In genomic region chr11:114438303-114438702, GRCh38 we compare ENCODE assay signal across 12 cellular contexts. TPM values are rescaled to one million over a fixed set of nuclear protein-coding genes. Genes with fewer than 3 reads are reported as not detected.
A peak's percentile ranks its signal among the peaks of the same experiment; 100 is the strongest.
DNase-seq lines count a peak whose midpoint lies in the region; TF ChIP-seq lines count a peak whose summit lies in the region.
"Had no signal": no experiment of that assay in that cellular context is flagged by ENCODE, and none has a peak within 500 bp of the region (broad histone marks: within the 10 kb centered on the region; RNA-seq: fewer than 3 reads in every experiment).

No MANE protein-coding gene starts in this region.

- no peak overlapping the region for H3K4me3 ChIP-seq in CD4-positive, alpha-beta memory T cell (ENCODE audit: low read length in 2 of 2)
- H3K4me3 ChIP-seq in Loucy (ENCODE audit: low read length, poor library complexity, severe bottlenecking) (no peak overlapping the region), epithelial cell of esophagus (ENCODE audit: low read length) (no peak overlapping the region), mesendoderm (ENCODE audit: low read length) (no peak overlapping the region)

- H3K27me3 ChIP-seq in CD4-positive, alpha-beta memory T cell (ENCODE audit: insufficient read depth, low read length), result no peaks in the 10 kb centered on the region
- H3K27me3 ChIP-seq in Loucy (ENCODE audit: insufficient read depth, low read length, poor library complexity, severe bottlenecking), result no peaks in the 10 kb centered on the region
- H3K27me3 ChIP-seq in mesendoderm (ENCODE audit: insufficient read depth, low read length, poor library complexity), result no peaks in the 10 kb centered on the region
- H3K27me3 ChIP-seq: heart left ventricle, pancreas, suprapubic skin had no signal

- peaks cover 7 to 11% of the 10 kb centered on the region in 2 donors for H3K36me3 Mint-ChIP-seq in CD4-positive, alpha-beta memory T cell
- peaks cover under 1% of the 10 kb centered on the region for H3K36me3 Mint-ChIP-seq in chondrocyte (ENCODE audit: low read depth)

- H4K8ac ChIP-seq in mesendoderm (ENCODE audit: low read depth, low read length), result no peak overlapping the region

- peaks cover 32% of the 10 kb centered on the region for H3K4me1 ChIP-seq in CD4-positive, alpha-beta memory T cell (ENCODE audit: insufficient read depth, low read length)
- H3K4me1 ChIP-seq in Loucy (ENCODE audit: insufficient read depth, low read length, poor library complexity, severe bottlenecking) (peaks cover 34% of the 10 kb centered on the region), mesendoderm (ENCODE audit: control insufficient read depth, low read depth, low read length) (peaks cover 3% of the 10 kb centered on the region)

- peak overlapping the region in 6 of 8 donors; percentile 5 to 99 (median 96) for H3K4me3 Mint-ChIP-seq in CD4-positive, alpha-beta memory T cell
- no peak overlapping the region for H3K4me3 Mint-ChIP-seq in chondrocyte (ENCODE audit: unreplicated experiment)

- peak overlapping the region; percentile 99 for H3K4me2 ChIP-seq in Loucy (ENCODE audit: low read depth, low read length, poor library complexity, severe bottlenecking)
- H3K4me2 ChIP-seq in mesendoderm (ENCODE audit: low read length), result peak overlapping the region; percentile 11

- H3K56ac ChIP-seq in mesendoderm (ENCODE audit: low read length), result no peak overlapping the region

- H2AFZ ChIP-seq in Loucy (ENCODE audit: low read length), result peak overlapping the region; percentile 99; the same call in 1 of the 2 replicates

- no peak overlapping the region for H2BK5ac ChIP-seq in mesendoderm (ENCODE audit: low read length)

- peak overlapping the region; percentile 51 for H3K18ac ChIP-seq in mesendoderm (ENCODE audit: low read length)

- WGBS in mesendoderm (ENCODE audit: extremely low coverage, insufficient coverage, low lambda C conversion rate), result no CpG with 5 or more reads among the region's 6 CpGs

- no peaks in the 10 kb centered on the region for H3F3A ChIP-seq in Loucy (ENCODE audit: low read depth)

- H3K9ac ChIP-seq in Loucy (ENCODE audit: low read depth, low read length, poor library complexity, severe bottlenecking) (no peak overlapping the region), mesendoderm (ENCODE audit: low read length) (peak overlapping the region; percentile 7)

- TF ChIP-seq CTCF in Loucy (conservative IDR thresholded peaks at IDR 0.05; ENCODE audit: low read length) (no peak), epithelial cell of esophagus (IDR thresholded peaks at IDR 0.05; ENCODE audit: insufficient read depth, low read depth, low read length, missing control alignments) (no peak), chondrocyte (IDR thresholded peaks at IDR 0.05) (no peak)

- peak overlapping the region in 1 of 7 donors; percentile 97 for H3K27ac Mint-ChIP-seq in CD4-positive, alpha-beta memory T cell
- H3K27ac Mint-ChIP-seq in chondrocyte (ENCODE audit: unreplicated experiment), result no peak overlapping the region

- H3K27me3 Mint-ChIP-seq in CD4-positive, alpha-beta memory T cell, result peaks cover 0 to 2% of the 10 kb centered on the region in 2 donors
- H3K27me3 Mint-ChIP-seq in chondrocyte (ENCODE audit: low read depth), result no peaks in the 10 kb centered on the region

- H2BK15ac ChIP-seq in mesendoderm (replicated peaks; ENCODE audit: low read depth), result peak overlapping the region; percentile 96

- H4K5ac ChIP-seq in mesendoderm (ENCODE audit: low read length), result no peak overlapping the region

- no peak overlapping the region for H3K23ac ChIP-seq in mesendoderm (ENCODE audit: low read length)

- no peak overlapping the region for H2AK5ac ChIP-seq in mesendoderm (ENCODE audit: low read length)

- no peak overlapping the region for H2BK120ac ChIP-seq in mesendoderm (ENCODE audit: low read depth, low read length)

- H3K9me3 Mint-ChIP-seq in CD4-positive, alpha-beta memory T cell, result no peaks in the 10 kb centered on the region
- H3K9me3 Mint-ChIP-seq in chondrocyte (ENCODE audit: low read depth), result no peaks in the 10 kb centered on the region

- intact Hi-C loops in CD4-positive, alpha-beta memory T cell (cut with micrococcal nuclease), result loop anchor here (5.0 kb wide), 2 partner anchors 276 to 561 kb away; partner anchors contain the start of gene USP28

- no peaks in the 10 kb centered on the region for H3K36me3 ChIP-seq in CD4-positive, alpha-beta memory T cell (ENCODE audit: insufficient read depth, low read length)
- H3K36me3 ChIP-seq in Loucy (ENCODE audit: insufficient read depth, low read length), result no peaks in the 10 kb centered on the region
- H3K36me3 ChIP-seq in mesendoderm (ENCODE audit: control insufficient read depth, insufficient read depth, low read length), result no peaks in the 10 kb centered on the region
- H3K36me3 ChIP-seq: pancreas, suprapubic skin had no signal

- no peaks in the 10 kb centered on the region for H3K9me3 ChIP-seq in CD4-positive, alpha-beta memory T cell (ENCODE audit: control insufficient read depth in 1 of 2, low read length in 2 of 2)
- no peaks in the 10 kb centered on the region for H3K9me3 ChIP-seq in Loucy (ENCODE audit: insufficient read depth, low read depth, low read length)
- H3K9me3 ChIP-seq: heart left ventricle, pancreas, suprapubic skin had no signal

- H4K20me1 ChIP-seq in Loucy (ENCODE audit: insufficient read depth, low read length, poor library complexity, severe bottlenecking), result no peaks in the 10 kb centered on the region

- peaks cover 24 to 34% (median 29%) of the 10 kb centered on the region in 4 donors for H3K4me1 Mint-ChIP-seq in CD4-positive, alpha-beta memory T cell
- H3K4me1 Mint-ChIP-seq in chondrocyte (ENCODE audit: low read depth), result peaks cover 45% of the 10 kb centered on the region

- peaks cover 3% of the 10 kb centered on the region for H3K79me1 ChIP-seq in mesendoderm (ENCODE audit: low read length)

- H3K9me2 ChIP-seq in Loucy (replicated peaks; ENCODE audit: low read depth, low read length), result no peaks in the 10 kb centered on the region

- POLR2A ChIA-PET in CD4-positive, alpha-beta memory T cell (lab: Charles Lee; ENCODE audit: partially characterized antibody), result interaction anchor here (0.9 to 4.1 kb wide), 3 partner anchors 39 to 400 kb away, joined by 3 to 25 read pairs (median 3); partner anchors contain the start of genes C11orf71 and RBM7

- peaks cover 22% of the 10 kb centered on the region for H3K79me2 ChIP-seq in Loucy (ENCODE audit: insufficient read depth, low read length)
- H3K79me2 ChIP-seq in mesendoderm (ENCODE audit: control insufficient read depth, insufficient read depth, low read length), result peaks cover 33% of the 10 kb centered on the region

- DNase-seq in CD4-positive, alpha-beta memory T cell, result no peak
- DNase-seq in epithelial cell of esophagus (ENCODE audit: low read depth) (peak; percentile 80), mesendoderm (peak; percentile 97), GDM1 (lab: John Stamatoyannopoulos, UW) (no peak), SK-N-DZ (ENCODE audit: low spot score) (no peak), chondrocyte (ENCODE audit: low spot score) (no peak)
- DNase-seq in activated naive CD4-positive, alpha-beta T cell (lab: John Stamatoyannopoulos, UW), result no peak
- DNase-seq: heart left ventricle, NCI-H748 treated with DMSO at 0.1 percent for 48 hours, pancreas had no signal

- H3K27ac ChIP-seq in CD4-positive, alpha-beta memory T cell (ENCODE audit: low read depth, low read length), result no peak overlapping the region
- H3K27ac ChIP-seq in mesendoderm (ENCODE audit: low read depth, low read length), result peak overlapping the region; percentile 31

- no peak overlapping the region for H3K4ac ChIP-seq in mesendoderm (ENCODE audit: low read depth, low read length)

- CTCF ChIA-PET in CD4-positive, alpha-beta memory T cell (lab: Charles Lee; ENCODE audit: partially characterized antibody), result interaction anchor here (0.9 kb wide), 2 partner anchors 17 to 26 kb away, joined by 3 read pairs; no protein-coding TSS in a partner anchor

RNA-seq across cellular contexts. Expression of gene REXO2, which starts 1.0 kb away (rescaled TPM):
- 10 to 100 TPM; 64.8 to 70.4 TPM for total RNA-seq in CD4-positive, alpha-beta memory T cell
- polyA plus RNA-seq in CD4-positive, alpha-beta memory T cell, result 100 to 1,000 TPM in 1 of 2 donors, 10 to 100 TPM in 1; 60.0 to 101 TPM
- 150 TPM for polyA plus RNA-seq in mesendoderm (2013, experiment 1 of 2)
- 154 TPM for polyA plus RNA-seq in mesendoderm (2013, experiment 2 of 2)
- 73.2 and 83.6 TPM in 2 replicates for polyA plus RNA-seq in SK-N-DZ (2014; cell fraction: cytosol; rRNA removed)
- 94.7 and 115 TPM in 2 replicates for polyA plus RNA-seq in SK-N-DZ (2014; cell fraction: nucleus; rRNA removed)
- total RNA-seq in chondrocyte, result 151 to 183 TPM (median 178 TPM) in 3 replicates

RNA-seq across cellular contexts. Expression of gene RBM7, which starts 37.8 kb away (rescaled TPM):
- total RNA-seq in CD4-positive, alpha-beta memory T cell, result 10 to 100 TPM; 35.8 to 43.0 TPM
- 10 to 100 TPM; 23.1 to 39.8 TPM for polyA plus RNA-seq in CD4-positive, alpha-beta memory T cell
- polyA plus RNA-seq in mesendoderm (2013, experiment 1 of 2), result 43.9 TPM
- 45.6 TPM for polyA plus RNA-seq in mesendoderm (2013, experiment 2 of 2)
- 9.0 and 9.8 TPM in 2 replicates for polyA plus RNA-seq in SK-N-DZ (2014; cell fraction: cytosol; rRNA removed)
- 4.3 and 4.5 TPM in 2 replicates for polyA plus RNA-seq in SK-N-DZ (2014; cell fraction: nucleus; rRNA removed)
- 27.4 to 37.6 TPM (median 37.1 TPM) in 3 replicates for total RNA-seq in chondrocyte

RNA-seq across cellular contexts. Expression of gene C11orf71, which starts 38.0 kb away (rescaled TPM):
- 10 to 100 TPM; 15.1 to 15.6 TPM for total RNA-seq in CD4-positive, alpha-beta memory T cell
- polyA plus RNA-seq in CD4-positive, alpha-beta memory T cell, result 10 to 100 TPM; 12.8 to 13.9 TPM
- 3.5 TPM for polyA plus RNA-seq in mesendoderm (2013, experiment 1 of 2)
- 3.6 TPM for polyA plus RNA-seq in mesendoderm (2013, experiment 2 of 2)
- polyA plus RNA-seq in SK-N-DZ (2014; cell fraction: cytosol; rRNA removed), result 5.2 and 6.8 TPM in 2 replicates
- polyA plus RNA-seq in SK-N-DZ (2014; cell fraction: nucleus; rRNA removed), result 5.9 and 7.1 TPM in 2 replicates
- 2.2 to 3.7 TPM (median 2.9 TPM) in 3 replicates for total RNA-seq in chondrocyte

Comparison
In these comparisons a context has a peak if more than half of its experiments do, and no peak if none do; other contexts are left out.
1. DNase-seq: peak in epithelial cell of esophagus (single experiment) and mesendoderm (single experiment); none in CD4-positive, alpha-beta memory T cell (0 of 5), GDM1 (single experiment), SK-N-DZ (single experiment), chondrocyte (single experiment) and activated naive CD4-positive, alpha-beta T cell (0 of 4).